ENCODE assay signal across 1 cellular context in genomic region chr6:138948780-138949179, GRCh38.
TF ChIP-seq lines count a peak whose summit lies in the region.

No MANE protein-coding gene starts in this region.

TF ChIP-seq in GM12878, 131 proteins besides CTCF, POLR2A, EP300 and RAD21:
- TF ChIP-seq NR2C2 (IDR thresholded peaks at IDR 0.05; ENCODE audit: borderline replicate concordance, control insufficient read depth, insufficient read length, low read depth) (no peak), CBFB (IDR thresholded peaks at IDR 0.05; ENCODE audit: low read depth) (no peak), SIN3A (IDR thresholded peaks at IDR 0.05; ENCODE audit: low read depth, low read length) (no peak), MYC (IDR thresholded peaks at IDR 0.05; ENCODE audit: insufficient read depth, insufficient read length, insufficient replicate concordance, low read length, severe bottlenecking) (no peak), ZBED1 (IDR thresholded peaks at IDR 0.05; ENCODE audit: borderline replicate concordance) (no peak), MTA3 (IDR thresholded peaks at IDR 0.05; ENCODE audit: borderline replicate concordance, low read length) (no peak), SMC3 (IDR thresholded peaks at IDR 0.05; ENCODE audit: borderline replicate concordance, low read length) (no peak), MXI1 (IDR thresholded peaks at IDR 0.05; ENCODE audit: low read depth, low read length) (no peak), PAX8 (IDR thresholded peaks at IDR 0.05) (no peak), SMAD5 (IDR thresholded peaks at IDR 0.05; ENCODE audit: low read depth) (no peak), IKZF1 (conservative IDR thresholded peaks at IDR 0.05) (no peak), RELB (IDR thresholded peaks at IDR 0.05; ENCODE audit: low read depth) (no peak), PAX5 (IDR thresholded peaks at IDR 0.05; ENCODE audit: borderline replicate concordance, low read depth, low read length) (no peak), STAT1 (conservative IDR thresholded peaks at IDR 0.05) (no peak), CBX5 (IDR thresholded peaks at IDR 0.05; ENCODE audit: low read depth) (no peak), IRF4 (IDR thresholded peaks at IDR 0.05; ENCODE audit: low read depth, low read length) (no peak)
